In the genomic region with DNA sequence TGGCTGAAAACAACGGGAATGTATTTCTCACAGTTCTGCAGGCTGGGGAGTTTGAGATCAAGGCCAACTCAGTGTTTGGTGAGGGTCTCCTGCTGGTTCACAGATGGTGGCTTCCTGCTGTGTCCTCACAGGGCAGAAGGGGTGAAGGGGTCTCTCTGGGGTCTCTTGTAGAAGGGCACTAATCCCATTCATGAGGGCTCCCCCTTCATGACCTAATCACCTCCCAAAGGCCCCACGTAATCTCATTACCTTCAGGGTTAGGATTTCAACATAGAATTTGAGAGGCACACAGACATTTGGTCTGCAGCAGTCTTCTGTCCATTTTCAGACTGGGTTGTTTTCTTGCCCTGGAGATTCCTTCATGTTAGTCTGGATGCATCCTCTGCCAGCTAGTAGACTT, we compare ENCODE assay signal across 24 cellular contexts. TPM values are rescaled to one million over a fixed set of nuclear protein-coding genes. Genes with fewer than 3 reads are reported as not detected.
DNase-seq lines count a peak whose midpoint lies in the region; ATAC-seq and TF ChIP-seq lines count a peak whose summit lies in the region.
"Had no signal": no experiment of that assay in that cellular context is flagged by ENCODE, and none has a peak within 500 bp of the region (broad histone marks: within the 10 kb centered on the region; RNA-seq: fewer than 3 reads in every experiment).

No MANE protein-coding gene starts in this region.

- DNase-seq in glutamatergic neuron = no peak
- DNase-seq in progenitor cell of endocrine pancreas (ENCODE audit: low spot score, unreplicated experiment) = no peak
- DNase-seq in adrenal gland = no peak
- no peak for DNase-seq in PC-3
- DNase-seq: activated B cell treated with CpG ODN at 0.5 μM for 24 hours; activated CD8-positive, alpha-beta T cell treated with anti-CD3 and anti-CD28 coated beads, Interleukin-2, amount 10 ng/mL, durations not matched to agents 7 days and 5 days; activated naive CD4-positive, alpha-beta T cell treated with anti-CD3 and anti-CD28 coated beads, Interleukin-2, amount 10 ng/mL, durations not matched to agents 7 days and 5 days; activated T-cell treated with anti-CD3 and anti-CD28 coated beads, Interleukin-2, amount 50 U/mL, for 1 hour; brain microvascular endothelial cell; CD8-positive, alpha-beta memory T cell; DMS53; IMR-90; NCI-H1417; NCI-H524; RPMI8226; stimulated activated CD4-positive, alpha-beta T cell treated with anti-CD3 and anti-CD28 coated beads, Interleukin-4, amount 100 ng/mL, for 1 hour had no signal

- TF ChIP-seq POLR2A in adrenal gland (IDR thresholded peaks at IDR 0.05) = no peak

- no peaks in the 10 kb centered on the region for H3K9me2 ChIP-seq in PC-3 (replicated peaks; ENCODE audit: low read length)

- no peak overlapping the region for H3K9ac ChIP-seq in PC-3 (ENCODE audit: low read length)

- H3K27me3 Mint-ChIP-seq in glutamatergic neuron (ENCODE audit: unreplicated experiment) (peaks cover 4% of the 10 kb centered on the region), progenitor cell of endocrine pancreas (no peaks in the 10 kb centered on the region)
- H3K27me3 Mint-ChIP-seq: activated B cell treated with CpG ODN at 0.5 μM for 24 hours; activated naive CD4-positive, alpha-beta T cell treated with anti-CD3 and anti-CD28 coated beads, Interleukin-2, amount 10 ng/mL, durations not matched to agents 7 days and 5 days; CD8-positive, alpha-beta memory T cell; stimulated activated naive CD8-positive, alpha-beta T cell treated with anti-CD3 and anti-CD28 coated beads, Interleukin-15, Interleukin-2, amounts not matched to agents 100 ng/mL and 50 ng/mL, for 24 hours had no signal

- H3F3A ChIP-seq in PC-3 (ENCODE audit: low read length, unreplicated experiment) = no peaks in the 10 kb centered on the region

- 40 to 69% (median 51%) methylated on average over 2 of the region's 2 CpGs for WGBS in adrenal gland, 4 donors

- H3K27ac ChIP-seq in VCaP (peak overlapping the region; percentile 21; the same call in 1 of the 2 replicates), adrenal gland (peak overlapping the region in 1 of 5 donors; percentile 17), PC-3 (ENCODE audit: low read length) (no peak overlapping the region)
- H3K27ac ChIP-seq: brain microvascular endothelial cell, neutrophil, tibial nerve had no signal

- peaks cover 15% of the 10 kb centered on the region for H3K9me3 Mint-ChIP-seq in glutamatergic neuron (ENCODE audit: unreplicated experiment)
- H3K9me3 Mint-ChIP-seq in progenitor cell of endocrine pancreas (ENCODE audit: low read depth) = no peaks in the 10 kb centered on the region
- H3K9me3 Mint-ChIP-seq: activated B cell treated with CpG ODN at 0.5 μM for 24 hours; activated naive CD4-positive, alpha-beta T cell treated with anti-CD3 and anti-CD28 coated beads, Interleukin-2, amount 10 ng/mL, durations not matched to agents 7 days and 5 days; CD8-positive, alpha-beta memory T cell; stimulated activated naive CD8-positive, alpha-beta T cell treated with anti-CD3 and anti-CD28 coated beads, Interleukin-15, Interleukin-2, amounts not matched to agents 100 ng/mL and 50 ng/mL, for 24 hours; T-helper 2 cell treated with Interferon-gamma antibody and Interleukin-4, amounts not matched to agents 5 μg/mL and 100 μg/mL, for 36 hours had no signal

- TF ChIP-seq CTCF in VCaP (conservative IDR thresholded peaks at IDR 0.05) = no peak
- no peak for TF ChIP-seq CTCF in glutamatergic neuron (IDR thresholded peaks at IDR 0.05; ENCODE audit: partially characterized antibody, unreplicated experiment)
- no peak for TF ChIP-seq CTCF in progenitor cell of endocrine pancreas (IDR thresholded peaks at IDR 0.05; ENCODE audit: unreplicated experiment)
- TF ChIP-seq CTCF in adrenal gland (IDR thresholded peaks at IDR 0.05) = no peak
- no peak for TF ChIP-seq CTCF in PC-3 (conservative IDR thresholded peaks at IDR 0.05; ENCODE audit: low read depth, low read length)

- ATAC-seq in PC-3 = no peak
- ATAC-seq: activated CD8-positive, alpha-beta T cell treated with anti-CD3 and anti-CD28 coated beads, Interleukin-2, amount 10 ng/mL, durations not matched to agents 7 days and 5 days; SK-N-SH treated with all-trans-retinoic acid at 6 μM for 48 hours had no signal

- H3K27ac Mint-ChIP-seq in glutamatergic neuron (ENCODE audit: unreplicated experiment) (peak overlapping the region; percentile 91), progenitor cell of endocrine pancreas (peak overlapping the region; percentile 85)
- H3K27ac Mint-ChIP-seq: activated B cell treated with CpG ODN at 0.5 μM for 24 hours; activated naive CD4-positive, alpha-beta T cell treated with anti-CD3 and anti-CD28 coated beads, Interleukin-2, amount 10 ng/mL, durations not matched to agents 7 days and 5 days; stimulated activated naive CD8-positive, alpha-beta T cell treated with anti-CD3 and anti-CD28 coated beads, Interleukin-15, Interleukin-2, amounts not matched to agents 100 ng/mL and 50 ng/mL, for 24 hours; T-helper 2 cell treated with Interferon-gamma antibody and Interleukin-4, amounts not matched to agents 5 μg/mL and 100 μg/mL, for 36 hours had no signal

- H3K4me3 Mint-ChIP-seq in glutamatergic neuron (ENCODE audit: unreplicated experiment) = peak overlapping the region; percentile 57
- no peak overlapping the region for H3K4me3 Mint-ChIP-seq in progenitor cell of endocrine pancreas (ENCODE audit: low read depth)
- H3K4me3 Mint-ChIP-seq: activated B cell treated with CpG ODN at 0.5 μM for 24 hours; activated CD8-positive, alpha-beta T cell treated with anti-CD3 and anti-CD28 coated beads, Interleukin-2, amount 10 ng/mL, durations not matched to agents 7 days and 5 days; activated naive CD4-positive, alpha-beta T cell treated with anti-CD3 and anti-CD28 coated beads, Interleukin-2, amount 10 ng/mL, durations not matched to agents 7 days and 5 days; CD8-positive, alpha-beta memory T cell; stimulated activated naive CD8-positive, alpha-beta T cell treated with anti-CD3 and anti-CD28 coated beads, Interleukin-15, Interleukin-2, amounts not matched to agents 100 ng/mL and 50 ng/mL, for 24 hours; T-helper 2 cell treated with Interferon-gamma antibody and Interleukin-4, amounts not matched to agents 5 μg/mL and 100 μg/mL, for 36 hours had no signal

- H3K4me2 ChIP-seq in PC-3 (ENCODE audit: low read length) = no peak overlapping the region

- H3K9me3 ChIP-seq in adrenal gland (replicated peaks in 1 of 3) = no peaks in the 10 kb centered on the region
- no peaks in the 10 kb centered on the region for H3K9me3 ChIP-seq in PC-3 (ENCODE audit: low read length)
- H3K9me3 ChIP-seq: neutrophil, tibial nerve had no signal

- H3K4me3 ChIP-seq in adrenal gland (no peak overlapping the region), PC-3 (ENCODE audit: low read length) (no peak overlapping the region)
- H3K4me3 ChIP-seq: tibial nerve had no signal

- H3K36me3 ChIP-seq in adrenal gland (replicated peaks in 1 of 2) (peaks cover 0 to 6% of the 10 kb centered on the region in 2 donors), PC-3 (ENCODE audit: low read depth, low read length) (peaks cover 16% of the 10 kb centered on the region)

- H3K4me1 ChIP-seq in adrenal gland (replicated peaks in 1 of 2) (peaks cover 4 to 10% of the 10 kb centered on the region in 2 donors), PC-3 (ENCODE audit: insufficient read depth, low read length) (no peaks in the 10 kb centered on the region)
- H3K4me1 ChIP-seq: tibial nerve had no signal

- CTCF ChIA-PET in PC-3 (lab: Charles Lee) = no interaction called here

- peaks cover 21% of the 10 kb centered on the region for H3K79me2 ChIP-seq in PC-3 (ENCODE audit: low read length)

- H3K4me1 Mint-ChIP-seq in glutamatergic neuron (ENCODE audit: low read depth, unreplicated experiment) (peaks cover 22% of the 10 kb centered on the region), progenitor cell of endocrine pancreas (ENCODE audit: low read depth) (peaks cover 4% of the 10 kb centered on the region)
- H3K4me1 Mint-ChIP-seq: activated B cell treated with CpG ODN at 0.5 μM for 24 hours had no signal

- 0 out of 2 replicates have a peak, but pooled peaks cover 8% of the 10 kb centered on the region for H4K20me1 ChIP-seq in PC-3 (ENCODE audit: low read length)

- H3K36me3 Mint-ChIP-seq in glutamatergic neuron (ENCODE audit: unreplicated experiment) (peaks cover 28% of the 10 kb centered on the region), progenitor cell of endocrine pancreas (ENCODE audit: insufficient read depth) (peaks cover 23% of the 10 kb centered on the region)

- POLR2A ChIA-PET in PC-3 (lab: Charles Lee; ENCODE audit: unreplicated experiment) = no interaction called here

- BruUV-seq in PC-3 (replicated peaks; lab: Mats Ljungman, UMichigan) = no TSS peak

- intact Hi-C loops in adrenal gland (cut with DNase I) = no loop called here
- intact Hi-C loops in PC-3 (cut with micrococcal nuclease) = no loop called here

- H2AFZ ChIP-seq in PC-3 (ENCODE audit: low read length) = no peak overlapping the region

- H3K27me3 ChIP-seq in adrenal gland (no peaks in the 10 kb centered on the region), PC-3 (ENCODE audit: low read length) (no peaks in the 10 kb centered on the region)
- H3K27me3 ChIP-seq: brain microvascular endothelial cell, neutrophil, tibial nerve had no signal

RNA-seq across cellular contexts. Expression of a gene that starts 11.6 kb away (rescaled TPM):
- total RNA-seq in glutamatergic neuron (ENCODE audit: unreplicated experiment) = 56.9 TPM
- 132 and 135 TPM in 2 replicates for total RNA-seq in progenitor cell of endocrine pancreas
- total RNA-seq in adrenal gland = 10 to 100 TPM; 19.5 to 66.3 (median 35.8) TPM
- 10 to 100 TPM in 2 of 3 donors, 1 to 10 TPM in 1; 7.2 to 63.9 (median 39.4) TPM for polyA plus RNA-seq in adrenal gland
- total RNA-seq in PC-3 (2014; rRNA removed) = 40.0 and 65.0 TPM in 2 replicates

RNA-seq across cellular contexts. Expression of a gene that starts 23.2 kb away (rescaled TPM):
- total RNA-seq in glutamatergic neuron (ENCODE audit: unreplicated experiment) = not detected
- total RNA-seq in progenitor cell of endocrine pancreas = not detected in 2 replicates
- not detected for total RNA-seq in adrenal gland
- polyA plus RNA-seq in adrenal gland = not detected
- total RNA-seq in PC-3 (2014; rRNA removed) = not detected in 2 replicates
- total RNA-seq: activated B cell treated with CpG ODN at 0.5 μM for 24 hours; activated CD8-positive, alpha-beta T cell treated with anti-CD3 and anti-CD28 coated beads, Interleukin-2, amount 10 ng/mL, durations not matched to agents 7 days and 5 days; CD8-positive, alpha-beta memory T cell; fibroblast of lung; IMR-90; mononuclear cell; tibial nerve had no signal
- polyA plus RNA-seq: CD8-positive, alpha-beta memory T cell; fibroblast of lung; IMR-90 had no signal

RNA-seq across cellular contexts. Expression of a gene that starts 31.5 kb away (rescaled TPM):
- 59.7 TPM for total RNA-seq in glutamatergic neuron (ENCODE audit: unreplicated experiment)
- total RNA-seq in progenitor cell of endocrine pancreas = 33.9 and 34.3 TPM in 2 replicates
- total RNA-seq in adrenal gland = 10 to 100 TPM in 7 of 8 donors, 1 to 10 TPM in 1; 8.5 to 51.5 (median 27.8) TPM
- polyA plus RNA-seq in adrenal gland = 10 to 100 TPM in 2 of 3 donors, 1 to 10 TPM in 1; 4.6 to 44.7 (median 31.0) TPM
- 111 and 185 TPM in 2 replicates for total RNA-seq in PC-3 (2014; rRNA removed)

RNA-seq across cellular contexts. Expression of a gene that starts 44.9 kb away (rescaled TPM):
- total RNA-seq in glutamatergic neuron (ENCODE audit: unreplicated experiment) = not detected
- not detected in 2 replicates for total RNA-seq in progenitor cell of endocrine pancreas
- total RNA-seq in adrenal gland = under 1 TPM in 2 of 8 donors, not detected in 6; 0.11 to 0.19 TPM
- under 1 TPM in 2 of 3 donors, not detected in 1; 0.09 to 0.13 TPM for polyA plus RNA-seq in adrenal gland
- total RNA-seq in PC-3 (2014; rRNA removed) = not detected in 2 replicates
- total RNA-seq: activated B cell treated with CpG ODN at 0.5 μM for 24 hours; activated CD8-positive, alpha-beta T cell treated with anti-CD3 and anti-CD28 coated beads, Interleukin-2, amount 10 ng/mL, durations not matched to agents 7 days and 5 days; CD8-positive, alpha-beta memory T cell; fibroblast of lung; IMR-90; mononuclear cell; tibial nerve had no signal
- polyA plus RNA-seq: CD8-positive, alpha-beta memory T cell; fibroblast of lung; IMR-90 had no signal

RNA-seq across cellular contexts. Expression of a gene that starts 49.4 kb away (rescaled TPM):
- total RNA-seq in glutamatergic neuron (ENCODE audit: unreplicated experiment) (0.32 TPM), progenitor cell of endocrine pancreas (not detected in 2 replicates), adrenal gland (not detected), PC-3 (2014; rRNA removed) (not detected in 2 replicates)
- not detected for polyA plus RNA-seq in adrenal gland
- total RNA-seq: activated B cell treated with CpG ODN at 0.5 μM for 24 hours; activated CD8-positive, alpha-beta T cell treated with anti-CD3 and anti-CD28 coated beads, Interleukin-2, amount 10 ng/mL, durations not matched to agents 7 days and 5 days; CD8-positive, alpha-beta memory T cell; fibroblast of lung; IMR-90; mononuclear cell; tibial nerve had no signal
- polyA plus RNA-seq: CD8-positive, alpha-beta memory T cell; fibroblast of lung; IMR-90 had no signal
